In genomic region chr10:20892011-20892585, GRCh38 we compare ENCODE assay signal across 15 cellular contexts. TPM values are rescaled to one million over a fixed set of nuclear protein-coding genes. Genes with fewer than 3 reads are reported as not detected.
"Had no signal": no experiment of that assay in that cellular context is flagged by ENCODE, and none has a peak within 500 bp of the region (broad histone marks: within the 10 kb centered on the region; RNA-seq: fewer than 3 reads in every experiment).

No MANE protein-coding gene starts in this region.

- H3K36me3 Mint-ChIP-seq: activated CD4-positive, alpha-beta memory T cell treated with anti-CD3 and anti-CD28 coated beads for 36 hours; activated naive CD8-positive, alpha-beta T cell treated with anti-CD3 and anti-CD28 coated beads, Interleukin-2, amount 10 ng/mL, durations not matched to agents 7 days and 5 days; stimulated activated effector memory CD8-positive, alpha-beta T cell treated with anti-CD3 and anti-CD28 coated beads, Interleukin-12 subunit alpha, Interleukin-12 subunit beta, amount 100 ng/mL, for 72 hours had no signal

- H3K9me3 Mint-ChIP-seq: activated CD4-positive, alpha-beta memory T cell treated with anti-CD3 and anti-CD28 coated beads for 36 hours; activated naive CD8-positive, alpha-beta T cell treated with anti-CD3 and anti-CD28 coated beads, Interleukin-2, amount 10 ng/mL, durations not matched to agents 7 days and 5 days; activated T-cell treated with anti-CD3 and anti-CD28 coated beads, Interleukin-2, amount 50 U/mL, for 72 hours; neural crest cell had no signal

- ATAC-seq: activated T-cell treated with anti-CD3 and anti-CD28 coated beads, Interleukin-2, amount 50 U/mL, for 72 hours; left colon; stimulated activated effector memory CD8-positive, alpha-beta T cell treated with anti-CD3 and anti-CD28 coated beads, Interleukin-12 subunit alpha, Interleukin-12 subunit beta, amount 100 ng/mL, for 72 hours had no signal

- H3K9me3 ChIP-seq: ovary, transverse colon had no signal

- H3K4me3 ChIP-seq: ovary, transverse colon had no signal

- H3K4me1 ChIP-seq: transverse colon had no signal

- H3K27ac Mint-ChIP-seq: activated CD4-positive, alpha-beta memory T cell treated with anti-CD3 and anti-CD28 coated beads for 36 hours; activated naive CD8-positive, alpha-beta T cell treated with anti-CD3 and anti-CD28 coated beads, Interleukin-2, amount 10 ng/mL, durations not matched to agents 7 days and 5 days; activated T-cell treated with anti-CD3 and anti-CD28 coated beads, Interleukin-2, amount 50 U/mL, for 72 hours; stimulated activated effector memory CD8-positive, alpha-beta T cell treated with anti-CD3 and anti-CD28 coated beads, Interleukin-12 subunit alpha, Interleukin-12 subunit beta, amount 100 ng/mL, for 72 hours had no signal

- H3K4me3 Mint-ChIP-seq: activated CD4-positive, alpha-beta memory T cell treated with anti-CD3 and anti-CD28 coated beads for 36 hours; activated naive CD8-positive, alpha-beta T cell treated with anti-CD3 and anti-CD28 coated beads, Interleukin-2, amount 10 ng/mL, durations not matched to agents 7 days and 5 days; activated T-cell treated with anti-CD3 and anti-CD28 coated beads, Interleukin-2, amount 50 U/mL, for 72 hours; neural crest cell; stimulated activated effector memory CD8-positive, alpha-beta T cell treated with anti-CD3 and anti-CD28 coated beads, Interleukin-12 subunit alpha, Interleukin-12 subunit beta, amount 100 ng/mL, for 72 hours had no signal

- H3K27me3 Mint-ChIP-seq: activated CD4-positive, alpha-beta memory T cell treated with anti-CD3 and anti-CD28 coated beads for 36 hours; activated naive CD8-positive, alpha-beta T cell treated with anti-CD3 and anti-CD28 coated beads, Interleukin-2, amount 10 ng/mL, durations not matched to agents 7 days and 5 days had no signal

- H3K27ac ChIP-seq: ovary, transverse colon had no signal

- H3K4me1 Mint-ChIP-seq: activated naive CD8-positive, alpha-beta T cell treated with anti-CD3 and anti-CD28 coated beads, Interleukin-2, amount 10 ng/mL, durations not matched to agents 7 days and 5 days; stimulated activated effector memory CD8-positive, alpha-beta T cell treated with anti-CD3 and anti-CD28 coated beads, Interleukin-12 subunit alpha, Interleukin-12 subunit beta, amount 100 ng/mL, for 72 hours had no signal

- H3K27me3 ChIP-seq: ovary, transverse colon had no signal

- H3K36me3 ChIP-seq: ovary, transverse colon had no signal

- DNase-seq: activated CD4-positive, alpha-beta memory T cell treated with anti-CD3 and anti-CD28 coated beads for 36 hours; activated CD4-positive, alpha-beta T cell treated with anti-CD3 and anti-CD28 coated beads for 1 hour; activated naive CD8-positive, alpha-beta T cell treated with anti-CD3 and anti-CD28 coated beads, Interleukin-2, amount 10 ng/mL, durations not matched to agents 7 days and 5 days; activated T-cell treated with anti-CD3 and anti-CD28 coated beads, Interleukin-2, amount 50 U/mL, for 72 hours; aorta; central memory CD4-positive, alpha-beta T cell; cortex of kidney; effector CD8-positive, alpha-beta T cell; left colon; ovary; SW 1271; T-helper 9 cell; transverse colon had no signal

RNA-seq across cellular contexts. Expression of gene NEBL, which starts 5.0 kb away (rescaled TPM):
- total RNA-seq: activated CD4-positive, alpha-beta memory T cell treated with anti-CD3 and anti-CD28 coated beads for 36 hours; activated naive CD8-positive, alpha-beta T cell treated with anti-CD3 and anti-CD28 coated beads, Interleukin-2, amount 10 ng/mL, durations not matched to agents 7 days and 5 days had no signal
